ENCODE assay signal across 1 cellular context in the genomic region with DNA sequence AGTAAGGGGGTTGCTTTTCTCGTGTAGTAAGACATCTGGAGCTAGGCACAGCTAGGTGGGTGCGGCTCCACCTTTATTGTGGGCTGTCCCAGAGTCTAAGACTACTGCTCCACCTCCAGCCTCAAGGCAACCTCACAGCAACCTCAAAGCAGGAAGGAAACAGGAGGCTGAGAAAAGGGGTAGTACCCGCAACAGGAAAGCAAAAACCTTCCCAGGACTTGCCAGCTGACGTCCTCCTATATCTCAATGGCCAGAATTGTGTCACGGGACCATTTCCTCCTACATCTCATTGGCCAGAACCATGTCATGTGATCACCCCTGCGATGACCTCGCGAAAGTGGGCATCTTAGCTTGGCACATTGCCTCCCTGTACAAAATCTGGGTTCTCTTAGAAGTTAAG.
A peak's percentile ranks its signal among the peaks of the same experiment; 100 is the strongest.
TF ChIP-seq lines count a peak whose summit lies in the region.

No MANE protein-coding gene starts in this region.

TF ChIP-seq in GM12878, 131 proteins besides CTCF, POLR2A, EP300 and RAD21 (continued from another document):
- TF ChIP-seq, protein P1, sequence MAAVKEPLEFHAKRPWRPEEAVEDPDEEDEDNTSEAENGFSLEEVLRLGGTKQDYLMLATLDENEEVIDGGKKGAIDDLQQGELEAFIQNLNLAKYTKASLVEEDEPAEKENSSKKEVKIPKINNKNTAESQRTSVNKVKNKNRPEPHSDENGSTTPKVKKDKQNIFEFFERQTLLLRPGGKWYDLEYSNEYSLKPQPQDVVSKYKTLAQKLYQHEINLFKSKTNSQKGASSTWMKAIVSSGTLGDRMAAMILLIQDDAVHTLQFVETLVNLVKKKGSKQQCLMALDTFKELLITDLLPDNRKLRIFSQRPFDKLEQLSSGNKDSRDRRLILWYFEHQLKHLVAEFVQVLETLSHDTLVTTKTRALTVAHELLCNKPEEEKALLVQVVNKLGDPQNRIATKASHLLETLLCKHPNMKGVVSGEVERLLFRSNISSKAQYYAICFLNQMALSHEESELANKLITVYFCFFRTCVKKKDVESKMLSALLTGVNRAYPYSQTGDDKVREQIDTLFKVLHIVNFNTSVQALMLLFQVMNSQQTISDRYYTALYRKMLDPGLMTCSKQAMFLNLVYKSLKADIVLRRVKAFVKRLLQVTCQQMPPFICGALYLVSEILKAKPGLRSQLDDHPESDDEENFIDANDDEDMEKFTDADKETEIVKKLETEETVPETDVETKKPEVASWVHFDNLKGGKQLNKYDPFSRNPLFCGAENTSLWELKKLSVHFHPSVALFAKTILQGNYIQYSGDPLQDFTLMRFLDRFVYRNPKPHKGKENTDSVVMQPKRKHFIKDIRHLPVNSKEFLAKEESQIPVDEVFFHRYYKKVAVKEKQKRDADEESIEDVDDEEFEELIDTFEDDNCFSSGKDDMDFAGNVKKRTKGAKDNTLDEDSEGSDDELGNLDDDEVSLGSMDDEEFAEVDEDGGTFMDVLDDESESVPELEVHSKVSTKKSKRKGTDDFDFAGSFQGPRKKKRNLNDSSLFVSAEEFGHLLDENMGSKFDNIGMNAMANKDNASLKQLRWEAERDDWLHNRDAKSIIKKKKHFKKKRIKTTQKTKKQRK (IDR thresholded peaks at IDR 0.05; ENCODE audit: low read depth, low read length), result no peak
- TF ChIP-seq, protein P2, sequence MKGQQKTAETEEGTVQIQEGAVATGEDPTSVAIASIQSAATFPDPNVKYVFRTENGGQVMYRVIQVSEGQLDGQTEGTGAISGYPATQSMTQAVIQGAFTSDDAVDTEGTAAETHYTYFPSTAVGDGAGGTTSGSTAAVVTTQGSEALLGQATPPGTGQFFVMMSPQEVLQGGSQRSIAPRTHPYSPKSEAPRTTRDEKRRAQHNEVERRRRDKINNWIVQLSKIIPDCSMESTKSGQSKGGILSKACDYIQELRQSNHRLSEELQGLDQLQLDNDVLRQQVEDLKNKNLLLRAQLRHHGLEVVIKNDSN (IDR thresholded peaks at IDR 0.05; ENCODE audit: borderline replicate concordance, extremely low read length, insufficient read depth, low read depth, low read length), result peak; percentile 57
